Comparison of ENCODE assay signal across 8 cellular contexts in genomic region chr17:81387235-81388060, GRCh38. TPM values are rescaled to one million over a fixed set of nuclear protein-coding genes. Genes with fewer than 3 reads are reported as not detected.
DNase-seq lines count a peak whose midpoint lies in the region; ATAC-seq and TF ChIP-seq lines count a peak whose summit lies in the region.

No MANE protein-coding gene starts in this region.

- peak overlapping the region; percentile 79 to 89 (median 82) for H3K4me3 Mint-ChIP-seq in immature natural killer cell

- H3K9ac ChIP-seq in smooth muscle cell (ENCODE audit: low read depth), result peak overlapping the region; percentile 93

- DNase-seq in GM12865 (ENCODE audit: low read depth) (peak; percentile 18), OCI-LY7 (ENCODE audit: low spot score) (no peak), brain microvascular endothelial cell (no peak), immature natural killer cell (peak; percentile 62 to 73 (median 67)), smooth muscle cell (lab: John Stamatoyannopoulos, UW; ENCODE audit: unreplicated experiment) (peak; percentile 36)

- no TSS peak for BruUV-seq in OCI-LY7 (replicated peaks; lab: Mats Ljungman, UMichigan)

- CTCF ChIA-PET in OCI-LY7 (lab: Charles Lee; ENCODE audit: unreplicated experiment), result no interaction called here

- peak overlapping the region; percentile 55; the same call in 1 of the 2 replicates for H3K4me2 ChIP-seq in OCI-LY7 (ENCODE audit: low read length)
- H3K4me2 ChIP-seq in smooth muscle cell, result peak overlapping the region; percentile 99

- H3K9me3 ChIP-seq in OCI-LY7 (ENCODE audit: low read length) (no peaks in the 10 kb centered on the region), smooth muscle cell (replicated peaks; ENCODE audit: low read depth) (no peaks in the 10 kb centered on the region)

- H3K36me3 ChIP-seq in OCI-LY7 (ENCODE audit: insufficient read depth, low read length), result peaks cover 4% of the 10 kb centered on the region; the same call in 1 of the 2 replicates
- H3K36me3 ChIP-seq in brain microvascular endothelial cell (replicated peaks), result no peaks in the 10 kb centered on the region
- no peaks in the 10 kb centered on the region for H3K36me3 ChIP-seq in smooth muscle cell (ENCODE audit: low read depth)

- H3K27me3 Mint-ChIP-seq in immature natural killer cell (ENCODE audit: low read depth in 3 of 3), result peaks cover 8 to 27% (median 26%) of the 10 kb centered on the region in 3 donors

- no peak overlapping the region for H2AFZ ChIP-seq in OCI-LY7 (ENCODE audit: low read length)
- H2AFZ ChIP-seq in smooth muscle cell (ENCODE audit: low read depth), result peak overlapping the region; percentile 22

- no peak for TF ChIP-seq CTCF in GM12865 (IDR thresholded peaks at IDR 0.05; ENCODE audit: insufficient read depth, low read depth, low read length, missing control alignments)
- TF ChIP-seq CTCF in OCI-LY7 (conservative IDR thresholded peaks at IDR 0.05; ENCODE audit: low read length), result no peak
- TF ChIP-seq CTCF in brain microvascular endothelial cell (IDR thresholded peaks at IDR 0.05; ENCODE audit: low read depth, low read length, missing control alignments), result no peak
- no peak for TF ChIP-seq CTCF in smooth muscle cell (IDR thresholded peaks at IDR 0.05; ENCODE audit: borderline replicate concordance, insufficient read depth, poor library complexity, severe bottlenecking)

- H3F3A ChIP-seq in smooth muscle cell (ENCODE audit: low read depth), result peaks cover 15% of the 10 kb centered on the region

- no peaks in the 10 kb centered on the region for H3K9me2 ChIP-seq in OCI-LY7 (ENCODE audit: insufficient read depth, low read length)

- intact Hi-C loops in OCI-LY7 (cut with micrococcal nuclease; ENCODE audit: unreplicated experiment), result no loop called here

- peaks cover 4% of the 10 kb centered on the region; the same call in 1 of the 2 replicates for H3K79me2 ChIP-seq in OCI-LY7 (ENCODE audit: insufficient read depth, low read depth, low read length)
- H3K79me2 ChIP-seq in smooth muscle cell (ENCODE audit: low read depth), result peaks cover 39% of the 10 kb centered on the region

- peaks cover 18% of the 10 kb centered on the region for H3K4me1 ChIP-seq in OCI-LY7 (ENCODE audit: insufficient read depth, low read length, poor library complexity, severe bottlenecking)
- peaks cover 46% of the 10 kb centered on the region for H3K4me1 ChIP-seq in smooth muscle cell (ENCODE audit: low read depth)

- peaks cover 8 to 10% of the 10 kb centered on the region in 2 donors for H3K4me1 Mint-ChIP-seq in immature natural killer cell

- H3K27ac Mint-ChIP-seq in immature natural killer cell, result peak overlapping the region in 4 of 6 donors; percentile 61 to 89 (median 80)

- ATAC-seq in HG02623 (IDR thresholded peaks at IDR 0.05; ENCODE audit: unreplicated experiment) (no peak), HG03565 (IDR thresholded peaks at IDR 0.05; ENCODE audit: unreplicated experiment) (no peak), HG02938 (IDR thresholded peaks at IDR 0.05; ENCODE audit: unreplicated experiment) (no peak)

- no peak overlapping the region for H3K27ac ChIP-seq in OCI-LY7 (ENCODE audit: low read depth, low read length, poor library complexity, severe bottlenecking)
- H3K27ac ChIP-seq in brain microvascular endothelial cell, result peak overlapping the region; percentile 8
- H3K27ac ChIP-seq in smooth muscle cell (ENCODE audit: low read depth), result peak overlapping the region; percentile 94

- H3K27me3 ChIP-seq in brain microvascular endothelial cell (replicated peaks) (no peaks in the 10 kb centered on the region), smooth muscle cell (ENCODE audit: low read depth) (no peaks in the 10 kb centered on the region)

- POLR2A ChIA-PET in OCI-LY7 (lab: Charles Lee), result no interaction called here

- H3K36me3 Mint-ChIP-seq in immature natural killer cell, result no peaks in the 10 kb centered on the region

- no peaks in the 10 kb centered on the region for H3K9me3 Mint-ChIP-seq in immature natural killer cell

- peak overlapping the region; percentile 54 for H3K4me3 ChIP-seq in GM12865 (ENCODE audit: low read depth, low read length)
- peak overlapping the region; percentile 58 for H3K4me3 ChIP-seq in OCI-LY7 (ENCODE audit: low read depth, low read length, poor library complexity, severe bottlenecking)
- peak overlapping the region; percentile 69 for H3K4me3 ChIP-seq in brain microvascular endothelial cell (ENCODE audit: low read depth, low read length)
- peak overlapping the region; percentile 74 for H3K4me3 ChIP-seq in smooth muscle cell

- WGBS in smooth muscle cell (ENCODE audit: low lambda C conversion rate), result 6% methylated on average over 71 of the region's 73 CpGs

- in situ Hi-C loops in brain microvascular endothelial cell (cut with HindIII; ENCODE audit: low pct_ligation_motif_present, low sequenced_read_pairs), result no loop called here

- H4K20me1 ChIP-seq in OCI-LY7 (ENCODE audit: insufficient read depth, low read length) (0 out of 2 replicates have a peak, but pooled peaks cover 4% of the 10 kb centered on the region), smooth muscle cell (ENCODE audit: low read depth) (no peaks in the 10 kb centered on the region)

RNA-seq across cellular contexts. Expression of gene BAHCC1, which starts 7.8 kb away (rescaled TPM):
- total RNA-seq in OCI-LY7 (2014; rRNA removed; shearing (Covaris generic)), result 1.4 and 5.2 TPM in 2 replicates
- total RNA-seq in OCI-LY7 (2022) (5.5 and 5.7 TPM in 2 replicates), smooth muscle cell (4.6 and 5.4 TPM in 2 replicates)
- polyA plus RNA-seq in immature natural killer cell (under 1 TPM in 1 of 3 donors, not detected in 2; 0.02 TPM), smooth muscle cell (3.2 and 3.9 TPM in 2 replicates)

Comparison
In these comparisons a context has a peak if more than half of its experiments do, and no peak if none do; other contexts are left out.
1. DNase-seq: peak in GM12865 (single experiment), immature natural killer cell (3 of 3) and smooth muscle cell (single experiment); none in OCI-LY7 (single experiment) and brain microvascular endothelial cell (single experiment).
2. Peak in every context shown above with its lines, with median percentiles within 50 percentile points of each other: H3K4me3 ChIP-seq.